In genomic region chr6:23055523-23055922, GRCh38 we compare ENCODE assay signal across 25 cellular contexts.
A peak's percentile ranks its signal among the peaks of the same experiment; 100 is the strongest.
DNase-seq lines count a peak whose midpoint lies in the region; ATAC-seq and FAIRE-seq lines count a peak whose summit lies in the region.
"Had no signal": no experiment of that assay in that cellular context is flagged by ENCODE, and none has a peak within 500 bp of the region (broad histone marks: within the 10 kb centered on the region; RNA-seq: fewer than 3 reads in every experiment).

No MANE protein-coding gene starts in this region.

- no peaks in the 10 kb centered on the region for H3K79me1 ChIP-seq in trophoblast cell (ENCODE audit: low read length)

- intact Hi-C loops in left ventricle myocardium superior (cut with micrococcal nuclease) = no loop called here
- intact Hi-C loops in cardiac septum (cut with DNase I) = no loop called here

- no peaks in the 10 kb centered on the region for H3K9me3 ChIP-seq in trophoblast cell (ENCODE audit: insufficient read depth, low read depth, low read length)
- H3K9me3 ChIP-seq: Caco-2 had no signal

- no peak overlapping the region for H3K4me2 ChIP-seq in trophoblast cell (ENCODE audit: low read length)
- H3K4me2 ChIP-seq: BLaER1 had no signal

- no peak overlapping the region for H2BK120ac ChIP-seq in trophoblast cell (ENCODE audit: insufficient read depth, low read length, poor library complexity)

- DNase-seq in left ventricle myocardium superior (no peak), cardiac septum (ENCODE audit: low spot score) (no peak), fibroblast of peridontal ligament (ENCODE audit: extremely low read depth) (peak; percentile 49), trophoblast cell (no peak), stromal cell of bone marrow (ENCODE audit: low read depth) (peak; percentile 48), urothelium cell line (ENCODE audit: low spot score) (no peak)
- DNase-seq in activated T-cell treated with anti-CD3 and anti-CD28 coated beads, Interleukin-2, amount 50 U/mL, for 4 hours = no peak
- no peak for DNase-seq in stimulated activated CD4-positive, alpha-beta T cell treated with anti-CD3 and anti-CD28 coated beads, Interleukin-2, amount 100 ng/mL, for 48 hours
- DNase-seq: Caco-2; CD4-positive, CD25-positive, alpha-beta regulatory T cell; CD8-positive, alpha-beta T cell; DMS153; DND-41; GM23248; H7; HCEC 1CT had no signal

- H3K27ac ChIP-seq in trophoblast cell (ENCODE audit: low read depth, low read length) = no peak overlapping the region
- H3K27ac ChIP-seq: 22Rv1, BLaER1, C4-2B, GM23248 had no signal

- no peak overlapping the region for H4K12ac ChIP-seq in trophoblast cell (ENCODE audit: low read depth, low read length)

- no peaks in the 10 kb centered on the region for H3K27me3 Mint-ChIP-seq in activated T-cell treated with anti-CD3 and anti-CD28 coated beads, Interleukin-2, amount 50 U/mL, for 4 hours (ENCODE audit: low read depth)
- H3K27me3 Mint-ChIP-seq: B cell; CD4-positive, CD25-positive, alpha-beta regulatory T cell had no signal

- H3K4ac ChIP-seq in trophoblast cell (ENCODE audit: low read depth, low read length) = no peak overlapping the region

- H3K36me3 Mint-ChIP-seq in activated T-cell treated with anti-CD3 and anti-CD28 coated beads, Interleukin-2, amount 50 U/mL, for 4 hours (ENCODE audit: insufficient read depth) = no peaks in the 10 kb centered on the region
- H3K36me3 Mint-ChIP-seq: CD4-positive, CD25-positive, alpha-beta regulatory T cell; CD8-positive, alpha-beta T cell had no signal

- no peak overlapping the region for H2BK5ac ChIP-seq in trophoblast cell (ENCODE audit: low read depth, low read length, poor library complexity)

- no peaks in the 10 kb centered on the region for H3K79me2 ChIP-seq in trophoblast cell (ENCODE audit: control insufficient read depth, insufficient read depth, low read length, poor library complexity)

- H3K14ac ChIP-seq in trophoblast cell (ENCODE audit: low read length) = no peak overlapping the region

- H3K27me3 ChIP-seq in trophoblast cell (ENCODE audit: insufficient read depth, low read length) = no peaks in the 10 kb centered on the region
- H3K27me3 ChIP-seq: BLaER1 had no signal

- no peaks in the 10 kb centered on the region for H3K4me1 Mint-ChIP-seq in activated T-cell treated with anti-CD3 and anti-CD28 coated beads, Interleukin-2, amount 50 U/mL, for 4 hours (ENCODE audit: low read depth)
- H3K4me1 Mint-ChIP-seq: B cell; CD4-positive, CD25-positive, alpha-beta regulatory T cell had no signal

- peak overlapping the region; percentile 52 for H3K23ac ChIP-seq in trophoblast cell (ENCODE audit: low read length)

- no peak overlapping the region for H3K4me3 Mint-ChIP-seq in activated T-cell treated with anti-CD3 and anti-CD28 coated beads, Interleukin-2, amount 50 U/mL, for 4 hours
- H3K4me3 Mint-ChIP-seq: B cell; CD4-positive, CD25-positive, alpha-beta regulatory T cell; CD8-positive, alpha-beta T cell had no signal

- no peak overlapping the region for H2BK12ac ChIP-seq in trophoblast cell (ENCODE audit: low read length)

- no peak overlapping the region for H4K91ac ChIP-seq in trophoblast cell (ENCODE audit: low read depth, low read length)

- no peak for FAIRE-seq in urothelium cell line (lab: Jason Lieb, UNC)
- FAIRE-seq: A204.1, G401.6, GM12892, GM19239, H1 had no signal

- ATAC-seq in left ventricle myocardium superior = peak; percentile 38
- no peak for ATAC-seq in activated T-cell treated with anti-CD3 and anti-CD28 coated beads, Interleukin-2, amount 50 U/mL, for 4 hours
- ATAC-seq: CD8-positive, alpha-beta T cell had no signal

- no peak overlapping the region for H2AK5ac ChIP-seq in trophoblast cell (ENCODE audit: low read length)

- no peaks in the 10 kb centered on the region for H3K9me3 Mint-ChIP-seq in activated T-cell treated with anti-CD3 and anti-CD28 coated beads, Interleukin-2, amount 50 U/mL, for 4 hours

- H4K8ac ChIP-seq in trophoblast cell (ENCODE audit: low read depth, low read length) = no peak overlapping the region

- no peak overlapping the region for H3K9ac ChIP-seq in trophoblast cell (ENCODE audit: low read length)
- H3K9ac ChIP-seq: BLaER1, GM23248 had no signal

- no peak overlapping the region for H3K18ac ChIP-seq in trophoblast cell (ENCODE audit: low read length)

- no peaks in the 10 kb centered on the region for H3K36me3 ChIP-seq in trophoblast cell (ENCODE audit: control insufficient read depth in 1 of 2, insufficient read depth in 2 of 2, low read length in 2 of 2)
- H3K36me3 ChIP-seq: BLaER1 had no signal

- H2AFZ ChIP-seq in trophoblast cell (ENCODE audit: insufficient read depth, low read length, poor library complexity) = no peak overlapping the region
- H2AFZ ChIP-seq: GM23248 had no signal

- no peaks in the 10 kb centered on the region for H3K4me1 ChIP-seq in trophoblast cell (ENCODE audit: control insufficient read depth in 1 of 2, insufficient read depth in 2 of 2, low read length in 2 of 2)
- H3K4me1 ChIP-seq: BLaER1, Caco-2 had no signal

- no CpG with 5 or more reads among the region's 4 CpGs for WGBS in trophoblast cell (ENCODE audit: extremely low coverage, insufficient coverage, insufficient read length)

- H3K4me3 ChIP-seq in trophoblast cell (ENCODE audit: low read depth, low read length) = no peak overlapping the region
- H3K4me3 ChIP-seq: BLaER1, GM23248 had no signal

Comparison
In these comparisons a context has a peak if more than half of its experiments do, and no peak if none do; other contexts are left out.
1. DNase-seq: peak in fibroblast of peridontal ligament (single experiment) and stromal cell of bone marrow (single experiment); none in left ventricle myocardium superior (single experiment), cardiac septum (single experiment), trophoblast cell (0 of 2), activated T-cell treated with anti-CD3 and anti-CD28 coated beads, Interleukin-2, amount 50 U/mL, for 4 hours (single experiment), stimulated activated CD4-positive, alpha-beta T cell treated with anti-CD3 and anti-CD28 coated beads, Interleukin-2, amount 100 ng/mL, for 48 hours (0 of 2) and urothelium cell line (single experiment).